ENCODE assay signal across 21 cellular contexts in genomic region chr22:21855715-21856114, GRCh38. TPM values are rescaled to one million over a fixed set of nuclear protein-coding genes. Genes with fewer than 3 reads are reported as not detected.
DNase-seq lines count a peak whose midpoint lies in the region; ATAC-seq and TF ChIP-seq lines count a peak whose summit lies in the region.
"Had no signal": no experiment of that assay in that cellular context is flagged by ENCODE, and none has a peak within 500 bp of the region (broad histone marks: within the 10 kb centered on the region; RNA-seq: fewer than 3 reads in every experiment).

No MANE protein-coding gene starts in this region.

- WGBS in tibial nerve, 2 donors = 53 to 57% methylated on average over 5 of the region's 5 CpGs

- H3K36me3 Mint-ChIP-seq in memory B cell = peaks cover 11% of the 10 kb centered on the region
- peaks cover 17% of the 10 kb centered on the region for H3K36me3 Mint-ChIP-seq in activated CD8-positive, alpha-beta T cell treated with anti-CD3 and anti-CD28 coated beads for 36 hours (ENCODE audit: low read depth)

- H3K27me3 ChIP-seq in BLaER1 (no peaks in the 10 kb centered on the region), DND-41 (ENCODE audit: insufficient read depth, low read length, poor library complexity) (no peaks in the 10 kb centered on the region), tibial nerve (no peaks in the 10 kb centered on the region)
- H3K27me3 ChIP-seq: left lung, pancreas, SJCRH30 had no signal

- DNase-seq in DND-41 (no peak), SIG-M5 treated with dmso at 0.1 percent for 504 hours (lab: John Stamatoyannopoulos, UW; ENCODE audit: unreplicated experiment) (peak; percentile 68), memory B cell (ENCODE audit: low spot score in 2 of 2) (no peak), NCI-H748 (lab: John Stamatoyannopoulos, UW; ENCODE audit: unreplicated experiment) (no peak), tibial nerve (ENCODE audit: low spot score in 2 of 2) (no peak), NK-92 (lab: John Stamatoyannopoulos, UW; ENCODE audit: unreplicated experiment) (no peak)
- no peak for DNase-seq in activated CD8-positive, alpha-beta T cell treated with anti-CD3 and anti-CD28 coated beads for 36 hours
- DNase-seq: amniotic stem cell; cerebellar nuclear complex; effector CD8-positive, alpha-beta T cell; GDM1; left lung; NCI-H1694; pancreas; SJCRH30; stimulated activated CD4-positive, alpha-beta T cell treated with anti-CD3 and anti-CD28 coated beads, Interleukin-4, amount 100 ng/mL, for 4 hours; substantia nigra had no signal

- intact Hi-C loops in activated CD8-positive, alpha-beta T cell treated with anti-CD3 and anti-CD28 coated beads for 36 hours (cut with micrococcal nuclease) = no loop called here

- H2AFZ ChIP-seq in DND-41 (ENCODE audit: low read depth, low read length) = no peak overlapping the region

- peak overlapping the region; percentile 60 for H3K27ac Mint-ChIP-seq in memory B cell
- no peak overlapping the region for H3K27ac Mint-ChIP-seq in activated CD8-positive, alpha-beta T cell treated with anti-CD3 and anti-CD28 coated beads for 36 hours
- H3K27ac Mint-ChIP-seq: activated T-helper 2 cell treated with anti-CD3 and anti-CD28 coated beads, Interferon-gamma antibody, Interleukin-2, Interleukin-4, amounts not matched to agents 10 μg/mL and 5 μg/mL and 100 μg/mL, durations not matched to agents 14 hours and 24 hours and 36 hours had no signal

- ATAC-seq in DND-41 (ENCODE audit: insufficient read depth, low read depth) (no peak), memory B cell (ENCODE audit: low read depth) (no peak)
- no peak for ATAC-seq in activated CD8-positive, alpha-beta T cell treated with anti-CD3 and anti-CD28 coated beads for 36 hours
- ATAC-seq: GM12878, left lung, pancreas had no signal

- TF ChIP-seq EP300 in tibial nerve (IDR thresholded peaks at IDR 0.05) = no peak

- peaks cover 100% of the 10 kb centered on the region for H3K79me2 ChIP-seq in DND-41 (ENCODE audit: insufficient read depth, low read length)

- H3K4me1 ChIP-seq in BLaER1 = peaks cover 27% of the 10 kb centered on the region
- peaks cover 32% of the 10 kb centered on the region for H3K4me1 ChIP-seq in DND-41 (ENCODE audit: insufficient read depth, low read length)
- H3K4me1 ChIP-seq in tibial nerve = peaks cover 0 to 71% (median 36%) of the 10 kb centered on the region in 4 donors

- no peaks in the 10 kb centered on the region for H3K27me3 Mint-ChIP-seq in memory B cell
- H3K27me3 Mint-ChIP-seq in activated CD8-positive, alpha-beta T cell treated with anti-CD3 and anti-CD28 coated beads for 36 hours = no peaks in the 10 kb centered on the region

- H4K20me1 ChIP-seq in BLaER1 (peaks cover 96% of the 10 kb centered on the region), DND-41 (ENCODE audit: insufficient read depth, low read length) (peaks cover 90% of the 10 kb centered on the region)

- peak overlapping the region; percentile 17; the same call in 1 of the 2 replicates for H3K4me2 ChIP-seq in BLaER1
- peak overlapping the region; percentile 32; the same call in 1 of the 2 replicates for H3K4me2 ChIP-seq in DND-41 (ENCODE audit: insufficient read depth, low read length)
- H3K4me2 ChIP-seq: smooth muscle cell had no signal

- peaks cover 11% of the 10 kb centered on the region; the same call in 1 of the 2 replicates for H3K9me3 ChIP-seq in BLaER1
- no peaks in the 10 kb centered on the region for H3K9me3 ChIP-seq in DND-41 (ENCODE audit: insufficient read depth, low read length, severe bottlenecking)
- H3K9me3 ChIP-seq in tibial nerve = no peaks in the 10 kb centered on the region
- H3K9me3 ChIP-seq: left lung, pancreas, SJCRH30 had no signal

- H3K4me3 Mint-ChIP-seq in memory B cell = no peak overlapping the region
- H3K4me3 Mint-ChIP-seq in activated CD8-positive, alpha-beta T cell treated with anti-CD3 and anti-CD28 coated beads for 36 hours = no peak overlapping the region

- CTCF ChIA-PET in activated CD8-positive, alpha-beta T cell treated with anti-CD3 and anti-CD28 coated beads for 36 hours (lab: Charles Lee) = interaction anchor here (1.4 kb wide), 1 partner anchor 82 kb away, joined by 5 read pairs; no protein-coding TSS in a partner anchor

- H3K27ac ChIP-seq in BLaER1 = no peak overlapping the region
- no peak overlapping the region for H3K27ac ChIP-seq in DND-41 (ENCODE audit: low read length)
- peak overlapping the region in 1 of 4 donors; percentile 15 for H3K27ac ChIP-seq in tibial nerve
- H3K27ac ChIP-seq: pancreas, SJCRH30 had no signal

- H3K4me3 ChIP-seq in BLaER1 (no peak overlapping the region), DND-41 (ENCODE audit: low read depth in 1 of 2, low read length in 2 of 2) (no peak overlapping the region), tibial nerve (no peak overlapping the region)
- H3K4me3 ChIP-seq: GM12878, left lung, pancreas, SJCRH30, smooth muscle cell had no signal

- H3K9me3 Mint-ChIP-seq in memory B cell = no peaks in the 10 kb centered on the region
- H3K9me3 Mint-ChIP-seq in activated CD8-positive, alpha-beta T cell treated with anti-CD3 and anti-CD28 coated beads for 36 hours = no peaks in the 10 kb centered on the region
- H3K9me3 Mint-ChIP-seq: activated T-helper 2 cell treated with anti-CD3 and anti-CD28 coated beads, Interferon-gamma antibody, Interleukin-2, Interleukin-4, amounts not matched to agents 10 μg/mL and 5 μg/mL and 100 μg/mL, durations not matched to agents 14 hours and 24 hours and 36 hours had no signal

- H3K4me1 Mint-ChIP-seq in memory B cell = peaks cover 53% of the 10 kb centered on the region
- H3K4me1 Mint-ChIP-seq in activated CD8-positive, alpha-beta T cell treated with anti-CD3 and anti-CD28 coated beads for 36 hours (ENCODE audit: low read depth) = peaks cover 80% of the 10 kb centered on the region

- peaks cover 35% of the 10 kb centered on the region for H3K36me3 ChIP-seq in BLaER1
- peaks cover 20% of the 10 kb centered on the region for H3K36me3 ChIP-seq in DND-41 (ENCODE audit: insufficient read depth, low read length)
- peaks cover 0 to 8% (median 0%) of the 10 kb centered on the region in 3 donors for H3K36me3 ChIP-seq in tibial nerve
- H3K36me3 ChIP-seq: left lung, pancreas had no signal

- TF ChIP-seq POLR2A in tibial nerve (IDR thresholded peaks at IDR 0.05) = no peak

- no peak overlapping the region for H3K9ac ChIP-seq in BLaER1
- no peak overlapping the region for H3K9ac ChIP-seq in DND-41 (ENCODE audit: low read depth, low read length)

- TF ChIP-seq CTCF in DND-41 (IDR thresholded peaks at IDR 0.05; ENCODE audit: borderline replicate concordance, extremely low read depth, low read length, poor library complexity, severe bottlenecking) = no peak
- no peak for TF ChIP-seq CTCF in tibial nerve (IDR thresholded peaks at IDR 0.05)
- TF ChIP-seq CTCF in activated CD8-positive, alpha-beta T cell treated with anti-CD3 and anti-CD28 coated beads for 36 hours (IDR thresholded peaks at IDR 0.05) = no peak

- POLR2A ChIA-PET in activated CD8-positive, alpha-beta T cell treated with anti-CD3 and anti-CD28 coated beads for 36 hours (lab: Charles Lee) = interaction anchor here (0.9 to 1.3 kb wide), 3 partner anchors 12 to 89 kb away, joined by 3 to 6 read pairs (median 3); partner anchors contain the start of gene MAPK1

RNA-seq across cellular contexts. Expression of gene MAPK1, which starts 11.7 kb away (rescaled TPM):
- 10 to 100 TPM; 58.1 to 95.3 (median 73.1) TPM for total RNA-seq in tibial nerve
- 10 to 100 TPM; 87.1 to 93.4 TPM for total RNA-seq in activated CD8-positive, alpha-beta T cell treated with anti-CD3 and anti-CD28 coated beads for 36 hours
